8 cellular contexts compared by ENCODE assay signal in the genomic region with DNA sequence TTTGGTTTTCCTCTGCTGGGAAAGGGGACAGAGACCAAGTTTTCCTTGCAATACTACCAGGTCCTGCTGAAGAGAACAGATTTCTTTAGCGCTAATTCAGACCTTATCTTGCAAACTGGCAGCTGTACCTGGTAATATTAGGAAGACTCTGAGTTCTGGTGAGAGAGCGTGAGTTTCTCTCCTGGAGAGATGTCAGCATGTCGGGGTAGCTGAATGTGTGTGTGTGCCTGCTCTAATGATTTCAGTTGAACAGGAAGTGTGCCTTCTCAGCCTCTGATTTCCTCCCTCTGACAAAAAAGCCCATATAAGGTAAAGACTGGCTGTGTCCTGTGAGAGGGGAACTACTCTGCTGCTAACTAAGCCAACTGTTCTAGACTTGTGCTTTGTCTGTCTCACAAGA.
DNase-seq lines count a peak whose midpoint lies in the region; ATAC-seq and TF ChIP-seq lines count a peak whose summit lies in the region.

No MANE protein-coding gene starts in this region.

- POLR2A ChIA-PET in AG04449 (lab: Yijun Ruan, JAX) = interaction anchor here (2.0 kb wide), 1 partner anchor 178 kb away, joined by 5 read pairs; a partner anchor contains a TSS

- no peak for TF ChIP-seq CTCF in AG04449 (IDR thresholded peaks at IDR 0.05; ENCODE audit: insufficient read depth, low read length, missing control alignments)

- H3K4me3 ChIP-seq in AG04449 (ENCODE audit: low read depth, low read length) = peak overlapping the region; percentile 29

- DNase-seq in AG04449 (ENCODE audit: low read depth, low spot score) = peak; percentile 73
- DNase-seq in NCI-H446 treated with DMSO at 0.1 percent for 48 hours (lab: John Stamatoyannopoulos, UW) = peak; percentile 27
- DNase-seq in activated gamma-delta T cell treated with anti-CD3 and anti-CD28 coated beads, Interleukin-2, amount 50 U/mL, for 16 hours (ENCODE audit: low read depth) = peak; percentile 41
- peak; percentile 44 for DNase-seq in globus pallidus (ENCODE audit: low spot score)
- DNase-seq in pons (ENCODE audit: low spot score) = peak; percentile 79
- no peak for DNase-seq in NCI-H187 treated with DMSO at 0.1 percent for 48 hours (lab: John Stamatoyannopoulos, UW)

- ATAC-seq in GM18505 (IDR thresholded peaks at IDR 0.05; ENCODE audit: unreplicated experiment) (peak; percentile 92), HG02840 (IDR thresholded peaks at IDR 0.05; ENCODE audit: low FRiP score, unreplicated experiment) (peak; percentile 93)

- TF ChIP-seq POLR2A in GM18505 (IDR thresholded peaks at IDR 0.05; ENCODE audit: borderline replicate concordance, extremely low read depth, insufficient read depth, insufficient read length) = peak; percentile 71

- CTCF ChIA-PET in AG04449 (lab: Yijun Ruan, JAX) = interaction anchor here (1.0 to 1.2 kb wide), 3 partner anchors 9 to 272 kb away, joined by 3 read pairs; a partner anchor contains a TSS
